Comparison of ENCODE assay signal across 6 cellular contexts in the genomic region with DNA sequence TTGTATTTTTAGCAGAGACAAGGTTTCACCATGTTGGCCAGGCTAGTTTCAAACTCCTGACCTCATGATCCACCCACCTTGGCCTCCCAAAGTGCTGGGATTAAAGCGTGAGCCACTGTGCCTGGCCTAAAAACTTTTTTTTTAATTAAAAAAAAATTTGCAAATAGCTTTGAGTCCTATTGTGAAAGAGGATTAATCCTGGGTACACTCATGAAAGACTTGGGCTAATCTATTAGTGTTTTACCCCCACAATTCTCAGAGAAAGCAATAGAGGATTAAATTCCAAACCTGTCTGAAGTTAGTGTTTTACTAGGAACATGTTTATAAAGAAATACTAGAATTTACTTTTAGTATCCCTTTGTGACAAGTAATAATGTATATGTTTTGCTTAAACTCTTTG.
"Had no signal": no experiment of that assay in that cellular context is flagged by ENCODE, and none has a peak within 500 bp of the region (broad histone marks: within the 10 kb centered on the region; RNA-seq: fewer than 3 reads in every experiment).

No MANE protein-coding gene starts in this region.

- H3K4me3 Mint-ChIP-seq: HFFc6, IgD-negative memory B cell had no signal

- H3K27me3 Mint-ChIP-seq: IgD-negative memory B cell had no signal

- DNase-seq: GM23248, GOT3, H7, HFFc6 had no signal

- H3K4me3 ChIP-seq: GM23248, HAP-1 had no signal

- H3K27ac Mint-ChIP-seq: HFFc6 had no signal

- H3K9me3 Mint-ChIP-seq: HFFc6, IgD-negative memory B cell had no signal

- H3K36me3 Mint-ChIP-seq: IgD-negative memory B cell had no signal
